4 cellular contexts compared by ENCODE assay signal in genomic region chr3:136291302-136291701, GRCh38.
A peak's percentile ranks its signal among the peaks of the same experiment; 100 is the strongest.
TF ChIP-seq lines count a peak whose summit lies in the region.

No MANE protein-coding gene starts in this region.

TF ChIP-seq in GM12891, 5 proteins besides CTCF, POLR2A, EP300 and RAD21:
- TF ChIP-seq POLR2AphosphoS5 (IDR thresholded peaks at IDR 0.05; ENCODE audit: low read depth, low read length), result no peak
- 0 out of 2 replicates have a peak, but pooled peaks have one; percentile 1 for TF ChIP-seq SPI1 (IDR thresholded peaks at IDR 0.05; ENCODE audit: low read depth, low read length)

TF ChIP-seq in GM12878, 131 proteins besides CTCF, POLR2A, EP300 and RAD21:
- TF ChIP-seq BACH1 (IDR thresholded peaks at IDR 0.05; ENCODE audit: borderline replicate concordance) (no peak), SPI1 (IDR thresholded peaks at IDR 0.05; ENCODE audit: borderline replicate concordance, insufficient read depth, low read depth, low read length) (peak; percentile 59; the same call in 1 of the 2 replicates)

TF ChIP-seq in SK-N-SH, 30 proteins besides CTCF, POLR2A, EP300 and RAD21:
- TF ChIP-seq, protein P1, sequence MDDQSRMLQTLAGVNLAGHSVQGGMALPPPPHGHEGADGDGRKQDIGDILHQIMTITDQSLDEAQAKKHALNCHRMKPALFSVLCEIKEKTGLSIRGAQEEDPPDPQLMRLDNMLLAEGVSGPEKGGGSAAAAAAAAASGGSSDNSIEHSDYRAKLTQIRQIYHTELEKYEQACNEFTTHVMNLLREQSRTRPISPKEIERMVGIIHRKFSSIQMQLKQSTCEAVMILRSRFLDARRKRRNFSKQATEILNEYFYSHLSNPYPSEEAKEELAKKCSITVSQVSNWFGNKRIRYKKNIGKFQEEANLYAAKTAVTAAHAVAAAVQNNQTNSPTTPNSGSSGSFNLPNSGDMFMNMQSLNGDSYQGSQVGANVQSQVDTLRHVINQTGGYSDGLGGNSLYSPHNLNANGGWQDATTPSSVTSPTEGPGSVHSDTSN (IDR thresholded peaks at IDR 0.05), result no peak
- TF ChIP-seq, protein P2, sequence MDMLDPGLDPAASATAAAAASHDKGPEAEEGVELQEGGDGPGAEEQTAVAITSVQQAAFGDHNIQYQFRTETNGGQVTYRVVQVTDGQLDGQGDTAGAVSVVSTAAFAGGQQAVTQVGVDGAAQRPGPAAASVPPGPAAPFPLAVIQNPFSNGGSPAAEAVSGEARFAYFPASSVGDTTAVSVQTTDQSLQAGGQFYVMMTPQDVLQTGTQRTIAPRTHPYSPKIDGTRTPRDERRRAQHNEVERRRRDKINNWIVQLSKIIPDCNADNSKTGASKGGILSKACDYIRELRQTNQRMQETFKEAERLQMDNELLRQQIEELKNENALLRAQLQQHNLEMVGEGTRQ (IDR thresholded peaks at IDR 0.05; ENCODE audit: borderline replicate concordance, low read depth, low read length), result no peak
- TF ChIP-seq MXI1 (IDR thresholded peaks at IDR 0.05; ENCODE audit: low read depth, low read length), result no peak
- no peak for TF ChIP-seq REST (IDR thresholded peaks at IDR 0.05; ENCODE audit: low read depth, low read length)
- TF ChIP-seq YY1 (IDR thresholded peaks at IDR 0.05; ENCODE audit: low read depth), result no peak
- TF ChIP-seq TCF12 (IDR thresholded peaks at IDR 0.05), result no peak
- TF ChIP-seq ELF1 (IDR thresholded peaks at IDR 0.05), result no peak
- no peak for TF ChIP-seq NFIC (IDR thresholded peaks at IDR 0.05; ENCODE audit: borderline replicate concordance)
- no peak for TF ChIP-seq CHD2 (IDR thresholded peaks at IDR 0.05; ENCODE audit: low read length, partially characterized antibody)
- no peak for TF ChIP-seq EZH2phosphoT487 (IDR thresholded peaks at IDR 0.05; ENCODE audit: borderline replicate concordance, low read depth)
- TF ChIP-seq FOSL2 (IDR thresholded peaks at IDR 0.05; ENCODE audit: borderline replicate concordance, low read depth), result no peak
- TF ChIP-seq SIN3A (IDR thresholded peaks at IDR 0.05; ENCODE audit: borderline replicate concordance, low read depth, low read length), result no peak
- TF ChIP-seq TEAD4 (IDR thresholded peaks at IDR 0.05; ENCODE audit: borderline replicate concordance, insufficient read depth), result no peak
TF ChIP-seq in SK-N-SH: peak in this region for 0.

TF ChIP-seq in HepG2, 621 proteins besides CTCF, POLR2A, EP300 and RAD21:
- no peak for TF ChIP-seq SMARCE1 (IDR thresholded peaks at IDR 0.05; ENCODE audit: borderline replicate concordance)
- TF ChIP-seq MAFK (conservative IDR thresholded peaks at IDR 0.05 in 1 of 2, IDR thresholded peaks at IDR 0.05 in 1 of 2; ENCODE audit: low read length in 2 of 2), result peak in 1 of 2 experiments; percentile 42; a peak in 2 of 4 replicates
